ENCODE assay signal across 1 cellular context in genomic region chr3:101070260-101071121, GRCh38.
TF ChIP-seq lines count a peak whose summit lies in the region.

No MANE protein-coding gene starts in this region.

TF ChIP-seq in HepG2, 621 proteins besides CTCF, POLR2A, EP300 and RAD21 (continued from another document and continues in another):
- TF ChIP-seq MAFG (CRISPR knock-in tag; IDR thresholded peaks at IDR 0.05) (no peak), SKIL (CRISPR knock-in tag; IDR thresholded peaks at IDR 0.05; ENCODE audit: borderline replicate concordance) (no peak), ZNF101 (CRISPR knock-in tag; IDR thresholded peaks at IDR 0.05; ENCODE audit: borderline replicate concordance, low read depth) (no peak), CHCHD3 (CRISPR knock-in tag; IDR thresholded peaks at IDR 0.05) (no peak), ZNF775 (CRISPR knock-in tag; IDR thresholded peaks at IDR 0.05; ENCODE audit: borderline replicate concordance) (no peak), SMC3 (IDR thresholded peaks at IDR 0.05; ENCODE audit: low read length) (0 out of 2 replicates have a peak, but pooled peaks have one; percentile 29), ZBTB40 (IDR thresholded peaks at IDR 0.05) (no peak), ZBTB40 (CRISPR knock-in tag; IDR thresholded peaks at IDR 0.05) (no peak), ZNF510 (CRISPR knock-in tag; IDR thresholded peaks at IDR 0.05; ENCODE audit: low read depth) (no peak), RNF2 (conservative IDR thresholded peaks at IDR 0.05; ENCODE audit: low read depth) (no peak), SRSF9 (IDR thresholded peaks at IDR 0.05; ENCODE audit: borderline replicate concordance, insufficient read depth, low read depth, low read length, poor library complexity, severe bottlenecking) (no peak), ARID5B (CRISPR knock-in tag; IDR thresholded peaks at IDR 0.05) (0 out of 2 replicates have a peak, but pooled peaks have one; percentile 21), ZMYM4 (CRISPR knock-in tag; IDR thresholded peaks at IDR 0.05) (no peak), ZNF431 (CRISPR knock-in tag; IDR thresholded peaks at IDR 0.05; ENCODE audit: borderline replicate concordance, low read depth) (no peak), STAG1 (CRISPR knock-in tag; IDR thresholded peaks at IDR 0.05) (peak; percentile 60), RXRA (CRISPR knock-in tag; IDR thresholded peaks at IDR 0.05) (no peak), SCMH1 (CRISPR knock-in tag; IDR thresholded peaks at IDR 0.05; ENCODE audit: borderline replicate concordance) (no peak), HCFC1 (IDR thresholded peaks at IDR 0.05; ENCODE audit: low read depth, low read length) (no peak), RBFOX2 (IDR thresholded peaks at IDR 0.05; ENCODE audit: low read depth, low read length) (no peak), ZNF331 (CRISPR knock-in tag; IDR thresholded peaks at IDR 0.05) (no peak), CAMTA2 (CRISPR knock-in tag; IDR thresholded peaks at IDR 0.05; ENCODE audit: borderline replicate concordance) (no peak), CCAR2 (optimal IDR thresholded peaks at IDR 0.05; ENCODE audit: low read depth, low read length) (no peak), BRD4 (CRISPR knock-in tag; IDR thresholded peaks at IDR 0.05) (no peak), KLF6 (CRISPR knock-in tag; IDR thresholded peaks at IDR 0.05) (no peak)
- TF ChIP-seq, protein P1, sequence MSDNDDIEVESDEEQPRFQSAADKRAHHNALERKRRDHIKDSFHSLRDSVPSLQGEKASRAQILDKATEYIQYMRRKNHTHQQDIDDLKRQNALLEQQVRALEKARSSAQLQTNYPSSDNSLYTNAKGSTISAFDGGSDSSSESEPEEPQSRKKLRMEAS (IDR thresholded peaks at IDR 0.05) = peak; percentile 65
- TF ChIP-seq, protein P2, sequence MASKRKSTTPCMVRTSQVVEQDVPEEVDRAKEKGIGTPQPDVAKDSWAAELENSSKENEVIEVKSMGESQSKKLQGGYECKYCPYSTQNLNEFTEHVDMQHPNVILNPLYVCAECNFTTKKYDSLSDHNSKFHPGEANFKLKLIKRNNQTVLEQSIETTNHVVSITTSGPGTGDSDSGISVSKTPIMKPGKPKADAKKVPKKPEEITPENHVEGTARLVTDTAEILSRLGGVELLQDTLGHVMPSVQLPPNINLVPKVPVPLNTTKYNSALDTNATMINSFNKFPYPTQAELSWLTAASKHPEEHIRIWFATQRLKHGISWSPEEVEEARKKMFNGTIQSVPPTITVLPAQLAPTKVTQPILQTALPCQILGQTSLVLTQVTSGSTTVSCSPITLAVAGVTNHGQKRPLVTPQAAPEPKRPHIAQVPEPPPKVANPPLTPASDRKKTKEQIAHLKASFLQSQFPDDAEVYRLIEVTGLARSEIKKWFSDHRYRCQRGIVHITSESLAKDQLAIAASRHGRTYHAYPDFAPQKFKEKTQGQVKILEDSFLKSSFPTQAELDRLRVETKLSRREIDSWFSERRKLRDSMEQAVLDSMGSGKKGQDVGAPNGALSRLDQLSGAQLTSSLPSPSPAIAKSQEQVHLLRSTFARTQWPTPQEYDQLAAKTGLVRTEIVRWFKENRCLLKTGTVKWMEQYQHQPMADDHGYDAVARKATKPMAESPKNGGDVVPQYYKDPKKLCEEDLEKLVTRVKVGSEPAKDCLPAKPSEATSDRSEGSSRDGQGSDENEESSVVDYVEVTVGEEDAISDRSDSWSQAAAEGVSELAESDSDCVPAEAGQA (IDR thresholded peaks at IDR 0.05; ENCODE audit: low read depth) = no peak
- TF ChIP-seq, protein P2 (CRISPR knock-in tag; IDR thresholded peaks at IDR 0.05; ENCODE audit: borderline replicate concordance) = no peak
- TF ChIP-seq, protein P3, sequence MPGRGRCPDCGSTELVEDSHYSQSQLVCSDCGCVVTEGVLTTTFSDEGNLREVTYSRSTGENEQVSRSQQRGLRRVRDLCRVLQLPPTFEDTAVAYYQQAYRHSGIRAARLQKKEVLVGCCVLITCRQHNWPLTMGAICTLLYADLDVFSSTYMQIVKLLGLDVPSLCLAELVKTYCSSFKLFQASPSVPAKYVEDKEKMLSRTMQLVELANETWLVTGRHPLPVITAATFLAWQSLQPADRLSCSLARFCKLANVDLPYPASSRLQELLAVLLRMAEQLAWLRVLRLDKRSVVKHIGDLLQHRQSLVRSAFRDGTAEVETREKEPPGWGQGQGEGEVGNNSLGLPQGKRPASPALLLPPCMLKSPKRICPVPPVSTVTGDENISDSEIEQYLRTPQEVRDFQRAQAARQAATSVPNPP (CRISPR knock-in tag; IDR thresholded peaks at IDR 0.05) = no peak
- TF ChIP-seq, protein P4, sequence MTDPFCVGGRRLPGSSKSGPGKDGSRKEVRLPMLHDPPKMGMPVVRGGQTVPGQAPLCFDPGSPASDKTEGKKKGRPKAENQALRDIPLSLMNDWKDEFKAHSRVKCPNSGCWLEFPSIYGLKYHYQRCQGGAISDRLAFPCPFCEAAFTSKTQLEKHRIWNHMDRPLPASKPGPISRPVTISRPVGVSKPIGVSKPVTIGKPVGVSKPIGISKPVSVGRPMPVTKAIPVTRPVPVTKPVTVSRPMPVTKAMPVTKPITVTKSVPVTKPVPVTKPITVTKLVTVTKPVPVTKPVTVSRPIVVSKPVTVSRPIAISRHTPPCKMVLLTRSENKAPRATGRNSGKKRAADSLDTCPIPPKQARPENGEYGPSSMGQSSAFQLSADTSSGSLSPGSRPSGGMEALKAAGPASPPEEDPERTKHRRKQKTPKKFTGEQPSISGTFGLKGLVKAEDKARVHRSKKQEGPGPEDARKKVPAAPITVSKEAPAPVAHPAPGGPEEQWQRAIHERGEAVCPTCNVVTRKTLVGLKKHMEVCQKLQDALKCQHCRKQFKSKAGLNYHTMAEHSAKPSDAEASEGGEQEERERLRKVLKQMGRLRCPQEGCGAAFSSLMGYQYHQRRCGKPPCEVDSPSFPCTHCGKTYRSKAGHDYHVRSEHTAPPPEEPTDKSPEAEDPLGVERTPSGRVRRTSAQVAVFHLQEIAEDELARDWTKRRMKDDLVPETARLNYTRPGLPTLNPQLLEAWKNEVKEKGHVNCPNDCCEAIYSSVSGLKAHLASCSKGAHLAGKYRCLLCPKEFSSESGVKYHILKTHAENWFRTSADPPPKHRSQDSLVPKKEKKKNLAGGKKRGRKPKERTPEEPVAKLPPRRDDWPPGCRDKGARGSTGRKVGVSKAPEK (CRISPR knock-in tag; IDR thresholded peaks at IDR 0.05; ENCODE audit: borderline replicate concordance) = no peak
